ENCODE assay signal across 15 cellular contexts in the genomic region with DNA sequence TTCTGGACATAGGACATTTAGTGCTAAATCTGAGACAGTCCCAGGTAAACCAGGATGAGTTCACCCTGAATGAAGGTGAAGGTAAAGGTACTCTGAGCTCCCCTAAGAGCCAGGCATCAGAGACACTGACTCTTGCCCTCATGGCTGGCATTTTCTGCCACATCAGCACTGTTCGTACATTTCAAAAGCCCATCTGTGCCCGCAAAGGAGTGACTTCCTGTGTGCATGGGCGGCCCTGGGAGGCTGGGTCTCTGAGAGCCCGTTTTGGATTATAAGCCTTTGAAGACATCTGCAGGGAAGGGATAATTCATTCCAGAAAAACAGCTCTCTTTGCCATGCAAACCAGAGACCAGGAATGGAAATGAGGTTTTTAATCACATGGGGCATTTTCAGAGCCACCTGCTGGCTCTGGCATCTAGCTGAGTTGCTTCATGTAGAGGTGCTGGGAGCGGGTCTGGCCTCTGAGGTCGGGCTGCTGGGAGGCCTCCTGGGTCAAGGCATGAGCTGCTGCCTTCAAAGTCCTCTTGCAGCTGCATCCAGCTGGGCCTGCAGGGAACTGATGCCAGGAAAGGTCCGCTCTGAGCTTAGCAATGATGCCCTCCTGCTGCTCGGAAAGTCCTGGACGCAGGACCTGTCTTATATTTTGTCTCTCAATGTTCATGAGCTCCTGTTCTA.
"Had no signal": no experiment of that assay in that cellular context is flagged by ENCODE, and none has a peak within 500 bp of the region (broad histone marks: within the 10 kb centered on the region; RNA-seq: fewer than 3 reads in every experiment).

No MANE protein-coding gene starts in this region.

- H3K27ac ChIP-seq: brain microvascular endothelial cell, sigmoid colon, stomach, thoracic aorta had no signal

- H3K4me3 ChIP-seq: lung, sigmoid colon, stomach, thoracic aorta had no signal

- H3K9me3 Mint-ChIP-seq: activated naive CD8-positive, alpha-beta T cell treated with anti-CD3 and anti-CD28 coated beads for 36 hours had no signal

- ATAC-seq: activated CD4-positive, CD25-positive, alpha-beta regulatory T cell treated with anti-CD3 and anti-CD28 coated beads, Interleukin-2, amount 50 U/mL, for 24 hours; activated T-cell treated with anti-CD3 and anti-CD28 coated beads, Interleukin-2, amount 50 U/mL, for 4 hours; naive thymus-derived CD4-positive, alpha-beta T cell had no signal

- H3K4me1 Mint-ChIP-seq: activated naive CD8-positive, alpha-beta T cell treated with anti-CD3 and anti-CD28 coated beads for 36 hours; naive thymus-derived CD4-positive, alpha-beta T cell had no signal

- H3K4me3 Mint-ChIP-seq: activated CD4-positive, alpha-beta memory T cell treated with anti-CD3 and anti-CD28 coated beads for 36 hours; activated naive CD8-positive, alpha-beta T cell treated with anti-CD3 and anti-CD28 coated beads for 36 hours; activated T-cell treated with anti-CD3 and anti-CD28 coated beads, Interleukin-2, amount 50 U/mL, for 4 hours; naive thymus-derived CD4-positive, alpha-beta T cell had no signal

- H3K27ac Mint-ChIP-seq: activated CD4-positive, alpha-beta memory T cell treated with anti-CD3 and anti-CD28 coated beads for 36 hours; activated naive CD8-positive, alpha-beta T cell treated with anti-CD3 and anti-CD28 coated beads for 36 hours; naive thymus-derived CD4-positive, alpha-beta T cell; progenitor cell of endocrine pancreas had no signal

- H3K27me3 ChIP-seq: brain microvascular endothelial cell, sigmoid colon had no signal

- DNase-seq: activated CD4-positive, alpha-beta memory T cell treated with anti-CD3 and anti-CD28 coated beads for 36 hours; activated gamma-delta T cell; activated naive CD8-positive, alpha-beta T cell treated with anti-CD3 and anti-CD28 coated beads for 36 hours; activated T-cell treated with anti-CD3 and anti-CD28 coated beads, Interleukin-2, amount 50 U/mL, for 4 hours; brain microvascular endothelial cell; cerebellar nuclear complex; dermis blood vessel endothelial cell; naive thymus-derived CD4-positive, alpha-beta T cell; sigmoid colon; stimulated activated CD4-positive, alpha-beta T cell treated with anti-CD3 and anti-CD28 coated beads, Interleukin-2, amount 100 ng/mL, for 48 hours; stomach had no signal

- H3K4me1 ChIP-seq: stomach had no signal

- H3K36me3 ChIP-seq: brain microvascular endothelial cell, sigmoid colon, stomach, thoracic aorta had no signal

- H3K36me3 Mint-ChIP-seq: activated CD4-positive, alpha-beta memory T cell treated with anti-CD3 and anti-CD28 coated beads for 36 hours; activated naive CD8-positive, alpha-beta T cell treated with anti-CD3 and anti-CD28 coated beads for 36 hours; naive thymus-derived CD4-positive, alpha-beta T cell had no signal
